Comparison of ENCODE assay signal across 8 cellular contexts in the genomic region with DNA sequence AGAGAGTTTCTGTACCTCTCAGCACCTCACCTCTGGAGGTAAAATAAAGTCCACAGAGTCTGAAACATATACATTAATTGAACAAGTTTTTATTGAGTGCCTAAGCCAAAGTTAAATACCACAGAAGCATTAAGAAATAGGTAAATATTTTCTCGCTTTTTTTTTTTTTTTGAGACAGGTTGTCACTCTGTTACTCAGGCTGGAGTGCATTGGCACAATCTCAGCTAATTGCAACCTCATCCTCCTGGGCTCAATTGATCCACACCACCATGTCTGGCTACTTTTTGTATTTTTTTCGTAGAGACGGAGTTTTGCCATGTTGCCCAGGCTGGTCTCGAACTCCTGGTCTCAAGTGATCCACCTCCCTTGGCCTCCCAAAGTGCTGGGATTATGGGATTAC.
"Had no signal": no experiment of that assay in that cellular context is flagged by ENCODE, and none has a peak within 500 bp of the region (broad histone marks: within the 10 kb centered on the region; RNA-seq: fewer than 3 reads in every experiment).

No MANE protein-coding gene starts in this region.

- H3K27ac ChIP-seq: GM23248 had no signal

- DNase-seq: GOT3, H7, HFFc6, KBM-7 had no signal

- ATAC-seq: HCT116 had no signal

- H3K9ac ChIP-seq: GM23248 had no signal

- H3K4me3 ChIP-seq: GM23248, HAP-1 had no signal

- H2AFZ ChIP-seq: GM23248 had no signal

- FAIRE-seq: HTR-8/SVneo had no signal

- H3K9me3 ChIP-seq: HAP-1 had no signal

- H3K36me3 ChIP-seq: HAP-1 had no signal

- H3K4me1 ChIP-seq: HAP-1 had no signal
